In the genomic region with DNA sequence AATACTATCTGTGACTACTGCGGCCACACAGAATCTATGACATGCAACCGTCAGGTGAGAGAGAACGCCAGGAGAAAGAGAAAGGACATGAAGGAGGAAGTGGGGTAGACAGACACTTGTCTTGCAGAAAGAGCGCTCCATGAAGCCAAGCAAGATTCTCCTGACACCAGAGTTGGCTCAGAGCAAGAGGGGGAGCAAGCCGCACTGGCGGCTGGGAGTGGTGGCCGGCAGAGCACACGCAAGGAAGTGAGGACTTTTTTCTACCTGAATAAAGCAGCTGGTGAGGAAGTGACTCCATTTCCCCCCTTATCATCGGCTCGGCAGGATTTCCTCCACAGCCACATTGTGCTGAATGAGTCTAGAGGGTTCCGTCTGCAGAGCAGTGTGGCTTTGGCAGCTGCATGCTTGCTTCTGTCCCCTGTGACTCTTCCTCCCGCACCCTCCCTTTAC, we compare ENCODE assay signal across 8 cellular contexts.
DNase-seq lines count a peak whose midpoint lies in the region; ATAC-seq, FAIRE-seq and TF ChIP-seq lines count a peak whose summit lies in the region.

No MANE protein-coding gene starts in this region.

- ATAC-seq in GM19395 (IDR thresholded peaks at IDR 0.05; ENCODE audit: unreplicated experiment), result peak; percentile 36
- peak; percentile 80 to 89 for ATAC-seq in activated naive CD4-positive, alpha-beta T cell treated with anti-CD3 and anti-CD28 coated beads, Interleukin-2, amount 50 U/mL, for 72 hours

- no peaks in the 10 kb centered on the region for H3K36me3 ChIP-seq in neutrophil
- H3K36me3 ChIP-seq in smooth muscle cell (ENCODE audit: low read depth), result no peaks in the 10 kb centered on the region

- TF ChIP-seq CTCF in neutrophil (IDR thresholded peaks at IDR 0.05), result no peak
- no peak for TF ChIP-seq CTCF in smooth muscle cell (IDR thresholded peaks at IDR 0.05; ENCODE audit: borderline replicate concordance, insufficient read depth, poor library complexity, severe bottlenecking)
- no peak for TF ChIP-seq CTCF in D721Med (IDR thresholded peaks at IDR 0.05; ENCODE audit: insufficient read depth, missing control alignments)

- H3F3A ChIP-seq in smooth muscle cell (ENCODE audit: low read depth), result no peaks in the 10 kb centered on the region

- FAIRE-seq in D721Med (lab: Jason Lieb, UNC), result no peak

- H3K4me3 ChIP-seq in neutrophil (ENCODE audit: low read depth in 1 of 2, low read length in 1 of 2), result peak overlapping the region; percentile 42 to 52
- H3K4me3 ChIP-seq in smooth muscle cell, result no peak overlapping the region

- peak; percentile 16 for DNase-seq in MV-4-11 (lab: John Stamatoyannopoulos, UW)
- no peak for DNase-seq in activated naive CD4-positive, alpha-beta T cell treated with anti-CD3 and anti-CD28 coated beads, Interleukin-2, amount 50 U/mL, for 72 hours (ENCODE audit: low spot score in 2 of 2)
- DNase-seq in hippocampal formation (lab: John Stamatoyannopoulos, UW), result no peak
- no peak for DNase-seq in erythroblast (lab: John Stamatoyannopoulos, UW)
- no peak for DNase-seq in smooth muscle cell (lab: John Stamatoyannopoulos, UW; ENCODE audit: unreplicated experiment)
- no peak for DNase-seq in D721Med (ENCODE audit: insufficient read length, low spot score)

- no peak for TF ChIP-seq POLR2A in erythroblast (IDR thresholded peaks at IDR 0.05; ENCODE audit: low read length)

- peaks cover 3 to 35% of the 10 kb centered on the region in 2 donors for H3K9me3 Mint-ChIP-seq in activated naive CD4-positive, alpha-beta T cell treated with anti-CD3 and anti-CD28 coated beads, Interleukin-2, amount 50 U/mL, for 72 hours

- H2AFZ ChIP-seq in smooth muscle cell (ENCODE audit: low read depth), result no peak overlapping the region

- H3K36me3 Mint-ChIP-seq in activated naive CD4-positive, alpha-beta T cell treated with anti-CD3 and anti-CD28 coated beads, Interleukin-2, amount 50 U/mL, for 72 hours, result peaks cover 14 to 49% of the 10 kb centered on the region in 2 donors

- no peak overlapping the region for H3K9ac ChIP-seq in smooth muscle cell (ENCODE audit: low read depth)

- no peaks in the 10 kb centered on the region for H4K20me1 ChIP-seq in smooth muscle cell (ENCODE audit: low read depth)

- H3K9me3 ChIP-seq in neutrophil (no peaks in the 10 kb centered on the region), smooth muscle cell (replicated peaks; ENCODE audit: low read depth) (no peaks in the 10 kb centered on the region)

- 88% methylated on average over 12 of the region's 12 CpGs for WGBS in smooth muscle cell (ENCODE audit: low lambda C conversion rate)

- no peak overlapping the region for H3K4me2 ChIP-seq in smooth muscle cell

- H3K4me1 ChIP-seq in neutrophil (ENCODE audit: control insufficient read depth in 1 of 2, insufficient read depth in 1 of 2, low read depth in 1 of 2, low read length in 1 of 2), result peaks cover 21 to 25% of the 10 kb centered on the region in 2 experiments
- no peaks in the 10 kb centered on the region for H3K4me1 ChIP-seq in smooth muscle cell (ENCODE audit: low read depth)

- H3K79me2 ChIP-seq in smooth muscle cell (ENCODE audit: low read depth), result no peaks in the 10 kb centered on the region

- no peaks in the 10 kb centered on the region for H3K27me3 ChIP-seq in neutrophil
- H3K27me3 ChIP-seq in smooth muscle cell (ENCODE audit: low read depth), result peaks cover 28% of the 10 kb centered on the region

- peak overlapping the region; percentile 83 to 85 for H3K27ac Mint-ChIP-seq in activated naive CD4-positive, alpha-beta T cell treated with anti-CD3 and anti-CD28 coated beads, Interleukin-2, amount 50 U/mL, for 72 hours

- peak overlapping the region; percentile 45 for H3K27ac ChIP-seq in neutrophil
- no peak overlapping the region for H3K27ac ChIP-seq in smooth muscle cell (ENCODE audit: low read depth)
